Comparison of ENCODE assay signal across 11 cellular contexts in the genomic region with DNA sequence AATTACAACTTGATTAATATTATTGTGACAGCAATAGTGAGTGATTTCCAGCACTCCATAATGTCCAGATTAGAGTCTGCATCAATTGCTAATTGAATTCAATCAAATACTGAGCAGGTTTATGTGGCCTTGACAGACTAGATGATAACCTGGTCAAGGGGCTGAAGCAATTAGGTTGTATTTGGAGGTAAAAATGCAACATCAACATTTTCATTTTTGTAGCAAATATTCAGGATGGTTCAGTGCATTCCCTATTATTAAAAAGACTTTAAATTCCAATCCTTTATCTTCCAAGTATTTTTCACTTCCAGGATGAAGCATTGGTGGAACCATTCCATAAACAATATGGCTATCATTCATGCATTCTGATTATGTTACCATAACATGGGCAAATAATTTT.
"Had no signal": no experiment of that assay in that cellular context is flagged by ENCODE, and none has a peak within 500 bp of the region (broad histone marks: within the 10 kb centered on the region; RNA-seq: fewer than 3 reads in every experiment).

No MANE protein-coding gene starts in this region.

- DNase-seq: GM23248, GOT3, H7, H9, HCEC 1CT, HFFc6 had no signal

- H3K27ac ChIP-seq: GM23248 had no signal

- H3K4me1 ChIP-seq: HAP-1 had no signal

- H3K9ac ChIP-seq: GM23248 had no signal

- ATAC-seq: GM23338, HCT116 had no signal

- H3K9me3 ChIP-seq: HAP-1 had no signal

- H2AFZ ChIP-seq: GM23248, GM23338 had no signal

- H3K4me3 ChIP-seq: GM23248, GM23338, HAP-1 had no signal

- H3K36me3 ChIP-seq: HAP-1 had no signal

- FAIRE-seq: H1, H54 had no signal

- H3K4me2 ChIP-seq: GM23338 had no signal
